ENCODE assay signal across 8 cellular contexts in genomic region chr3:13452490-13453335, GRCh38. TPM values are rescaled to one million over a fixed set of nuclear protein-coding genes. Genes with fewer than 3 reads are reported as not detected.
DNase-seq lines count a peak whose midpoint lies in the region; ATAC-seq and TF ChIP-seq lines count a peak whose summit lies in the region.

No MANE protein-coding gene starts in this region.

- H3K23ac ChIP-seq in neuronal stem cell (ENCODE audit: low read depth, low read length, poor library complexity), result no peak overlapping the region

- peak; percentile 27 for DNase-seq in DMS53 treated with DMSO at 0.1 percent for 48 hours (lab: John Stamatoyannopoulos, UW; ENCODE audit: unreplicated experiment)
- DNase-seq in activated naive CD4-positive, alpha-beta T cell treated with anti-CD3 and anti-CD28 coated beads for 36 hours, result peak; percentile 67
- peak; percentile 19 to 56 for DNase-seq in foreskin keratinocyte
- DNase-seq in neuronal stem cell (ENCODE audit: low spot score), result no peak

- no peaks in the 10 kb centered on the region for H3K36me3 ChIP-seq in OCI-LY3 (replicated peaks; ENCODE audit: low read depth, low read length)
- no peaks in the 10 kb centered on the region for H3K36me3 ChIP-seq in neuronal stem cell (replicated peaks in 1 of 2; ENCODE audit: control insufficient read depth in 2 of 2, insufficient read depth in 2 of 2, low read length in 2 of 2)

- H3K9me3 Mint-ChIP-seq in activated naive CD4-positive, alpha-beta T cell treated with anti-CD3 and anti-CD28 coated beads for 36 hours, result no peaks in the 10 kb centered on the region

- H3K4me3 Mint-ChIP-seq in activated naive CD4-positive, alpha-beta T cell treated with anti-CD3 and anti-CD28 coated beads for 36 hours, result peak overlapping the region; percentile 91

- H3K18ac ChIP-seq in neuronal stem cell (ENCODE audit: low read length), result no peak overlapping the region

- peak overlapping the region; percentile 85 for H3K4me2 ChIP-seq in OCI-LY3 (ENCODE audit: low read length)
- H3K4me2 ChIP-seq in neuronal stem cell (ENCODE audit: insufficient read depth, low read length, poor library complexity, severe bottlenecking), result no peak overlapping the region

- H3K9ac ChIP-seq in OCI-LY3 (ENCODE audit: low read length), result peak overlapping the region; percentile 49; the same call in 1 of the 2 replicates
- H3K9ac ChIP-seq in neuronal stem cell (ENCODE audit: low read depth, low read length, poor library complexity), result no peak overlapping the region

- peak overlapping the region; percentile 93 for H3K27ac Mint-ChIP-seq in activated naive CD4-positive, alpha-beta T cell treated with anti-CD3 and anti-CD28 coated beads for 36 hours

- no peak overlapping the region for H2BK120ac ChIP-seq in neuronal stem cell (ENCODE audit: low read depth, low read length)

- H2AFZ ChIP-seq in OCI-LY3 (ENCODE audit: low read depth, low read length) (peak overlapping the region; percentile 49; the same call in 1 of the 2 replicates), neuronal stem cell (ENCODE audit: low read length) (peak overlapping the region; percentile 93)

- intact Hi-C loops in activated naive CD4-positive, alpha-beta T cell treated with anti-CD3 and anti-CD28 coated beads for 36 hours (cut with micrococcal nuclease), result loop anchor here (1.0 to 5.0 kb wide), 6 partner anchors 61 to 585 kb away; no protein-coding TSS in a partner anchor

- no peak overlapping the region for H3K4ac ChIP-seq in neuronal stem cell (ENCODE audit: low read length)

- H3K79me1 ChIP-seq in neuronal stem cell (ENCODE audit: low read depth, low read length), result no peaks in the 10 kb centered on the region

- H3K4me3 ChIP-seq in OCI-LY3 (ENCODE audit: low read length) (peak overlapping the region; percentile 81), neuronal stem cell (ENCODE audit: low read length in 2 of 2) (no peak overlapping the region)

- H3K27me3 Mint-ChIP-seq in activated naive CD4-positive, alpha-beta T cell treated with anti-CD3 and anti-CD28 coated beads for 36 hours (ENCODE audit: low read depth), result no peaks in the 10 kb centered on the region

- H3K9me3 ChIP-seq in OCI-LY3 (ENCODE audit: insufficient read depth, low read length), result no peaks in the 10 kb centered on the region
- no peaks in the 10 kb centered on the region for H3K9me3 ChIP-seq in neuronal stem cell (replicated peaks in 1 of 2; ENCODE audit: control insufficient read depth in 2 of 2, insufficient read depth in 1 of 2, low read depth in 1 of 2, low read length in 2 of 2)

- no peaks in the 10 kb centered on the region for H3K36me3 Mint-ChIP-seq in activated naive CD4-positive, alpha-beta T cell treated with anti-CD3 and anti-CD28 coated beads for 36 hours (ENCODE audit: low read depth)

- H2AK5ac ChIP-seq in neuronal stem cell (ENCODE audit: low read depth, low read length), result no peak overlapping the region

- peaks cover 24% of the 10 kb centered on the region for H3K4me1 Mint-ChIP-seq in activated naive CD4-positive, alpha-beta T cell treated with anti-CD3 and anti-CD28 coated beads for 36 hours (ENCODE audit: low read depth)

- H3K27ac ChIP-seq in OCI-LY3 (ENCODE audit: low read length) (peak overlapping the region; percentile 61; the same call in 1 of the 2 replicates), foreskin keratinocyte (no peak overlapping the region), neuronal stem cell (replicated peaks; ENCODE audit: low read length) (no peak overlapping the region)

- no peak overlapping the region for H4K8ac ChIP-seq in neuronal stem cell (ENCODE audit: low read depth, low read length)

- CTCF ChIA-PET in activated naive CD4-positive, alpha-beta T cell treated with anti-CD3 and anti-CD28 coated beads for 36 hours (lab: Charles Lee), result interaction anchor here (0.6 to 6.2 kb wide), 48 partner anchors 8 to 564 kb away, joined by 3 to 84 read pairs (median 4); partner anchors contain the start of gene NUP210

- no peak overlapping the region for H4K91ac ChIP-seq in neuronal stem cell (ENCODE audit: low read depth, low read length, poor library complexity)

- H3K14ac ChIP-seq in neuronal stem cell (ENCODE audit: low read length), result no peak overlapping the region

- peaks cover 9% of the 10 kb centered on the region for H3K4me1 ChIP-seq in OCI-LY3 (ENCODE audit: low read length)
- peaks cover 6% of the 10 kb centered on the region for H3K4me1 ChIP-seq in foreskin keratinocyte
- peaks cover 2 to 7% of the 10 kb centered on the region in 2 donors for H3K4me1 ChIP-seq in neuronal stem cell (ENCODE audit: control insufficient read depth in 2 of 2, insufficient read depth in 1 of 2, low read depth in 1 of 2, low read length in 2 of 2)

- peaks cover 2% of the 10 kb centered on the region; the same call in 1 of the 2 replicates for H3K27me3 ChIP-seq in OCI-LY3 (ENCODE audit: low read depth, low read length)
- no peaks in the 10 kb centered on the region for H3K27me3 ChIP-seq in foreskin keratinocyte
- no peaks in the 10 kb centered on the region for H3K27me3 ChIP-seq in neuronal stem cell (ENCODE audit: control insufficient read depth in 3 of 3, insufficient read depth in 3 of 3, low read depth in 1 of 3, low read length in 3 of 3)

- H3K79me2 ChIP-seq in OCI-LY3 (ENCODE audit: low read length), result no peaks in the 10 kb centered on the region

- no CpG with 5 or more reads among the region's 12 CpGs for WGBS in neuronal stem cell (ENCODE audit: extremely low coverage in 2 of 2, insufficient read length in 2 of 2, insufficient replicate concordance in 1 of 2), 2 donors

- TF ChIP-seq CTCF in OCI-LY3 (IDR thresholded peaks at IDR 0.05; ENCODE audit: low read depth, low read length), result peak; percentile 87
- peak; percentile 79 for TF ChIP-seq CTCF in foreskin keratinocyte (conservative IDR thresholded peaks at IDR 0.05)

- H2BK15ac ChIP-seq in neuronal stem cell (ENCODE audit: low read length), result no peak overlapping the region

- H2BK12ac ChIP-seq in neuronal stem cell (ENCODE audit: low read length), result no peak overlapping the region

- H4K20me1 ChIP-seq in OCI-LY3 (ENCODE audit: insufficient read depth, low read length), result no peaks in the 10 kb centered on the region

- ATAC-seq in HG03175 (IDR thresholded peaks at IDR 0.05; ENCODE audit: unreplicated experiment) (peak; percentile 25), foreskin keratinocyte (no peak), HG03442 (IDR thresholded peaks at IDR 0.05; ENCODE audit: unreplicated experiment) (no peak), HG03159 (IDR thresholded peaks at IDR 0.05; ENCODE audit: unreplicated experiment) (no peak)

- H2BK5ac ChIP-seq in neuronal stem cell (ENCODE audit: low read length), result no peak overlapping the region

RNA-seq across cellular contexts. Expression of gene HDAC11, which starts 27.4 kb away (rescaled TPM):
- total RNA-seq in activated naive CD4-positive, alpha-beta T cell treated with anti-CD3 and anti-CD28 coated beads for 36 hours, result 1 to 10 TPM; 1.6 to 2.4 TPM
- total RNA-seq in foreskin keratinocyte, result 13.3 and 13.5 TPM in 2 replicates
- polyA plus RNA-seq in foreskin keratinocyte, result 13.8 and 14.9 TPM in 2 replicates
- 7.3 TPM for polyA plus RNA-seq in neuronal stem cell (2013, experiment 1 of 2)
- polyA plus RNA-seq in neuronal stem cell (2013, experiment 2 of 2), result 7.6 TPM

RNA-seq across cellular contexts. Expression of gene NUP210, which starts 32.6 kb away (rescaled TPM):
- 100 to 1,000 TPM; 148 TPM for total RNA-seq in activated naive CD4-positive, alpha-beta T cell treated with anti-CD3 and anti-CD28 coated beads for 36 hours
- total RNA-seq in foreskin keratinocyte, result not detected in 2 replicates
- not detected in 2 replicates for polyA plus RNA-seq in foreskin keratinocyte
- 35.4 TPM for polyA plus RNA-seq in neuronal stem cell (2013, experiment 1 of 2)
- 35.8 TPM for polyA plus RNA-seq in neuronal stem cell (2013, experiment 2 of 2)

Comparison
In these comparisons a context has a peak if more than half of its experiments do, and no peak if none do; other contexts are left out.
1. RNA of gene NUP210, which starts 32.6 kb away (total RNA-seq): 148 TPM in activated naive CD4-positive, alpha-beta T cell treated with anti-CD3 and anti-CD28 coated beads for 36 hours; not detected in foreskin keratinocyte; every median in the first group is over 100 times any median in the second.